In the genomic region with DNA sequence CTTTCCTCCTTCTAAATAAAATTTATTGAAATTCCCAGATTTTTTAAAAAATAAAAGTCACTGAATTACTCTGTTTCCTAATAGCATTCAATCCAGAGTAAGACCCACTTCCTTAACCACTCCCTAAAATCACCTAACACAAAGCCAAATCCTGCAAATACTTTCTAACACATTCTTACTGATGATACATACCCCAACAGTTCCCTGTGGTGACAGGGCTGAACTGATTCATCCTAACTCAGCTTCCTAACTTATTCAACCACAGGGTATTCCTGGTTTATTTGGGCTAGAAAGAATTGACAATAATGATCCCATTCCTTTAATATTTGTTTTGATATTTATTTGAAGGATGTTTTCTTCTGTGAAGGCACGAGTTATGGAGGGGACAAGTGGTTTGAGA, we compare ENCODE assay signal across 15 cellular contexts. TPM values are rescaled to one million over a fixed set of nuclear protein-coding genes. Genes with fewer than 3 reads are reported as not detected.
A peak's percentile ranks its signal among the peaks of the same experiment; 100 is the strongest.
DNase-seq lines count a peak whose midpoint lies in the region; ATAC-seq and TF ChIP-seq lines count a peak whose summit lies in the region.
"Had no signal": no experiment of that assay in that cellular context is flagged by ENCODE, and none has a peak within 500 bp of the region (broad histone marks: within the 10 kb centered on the region; RNA-seq: fewer than 3 reads in every experiment).

No MANE protein-coding gene starts in this region.

- POLR2A ChIA-PET in WTC11 (lab: Charles Lee), result no interaction called here

- no peak for ATAC-seq in WTC11
- ATAC-seq: activated CD8-positive, alpha-beta T cell treated with anti-CD3 and anti-CD28 coated beads for 36 hours; Panc1 had no signal

- peaks cover 6% of the 10 kb centered on the region for H3K9me3 ChIP-seq in parathyroid adenoma (ENCODE audit: control insufficient read depth, low read length)

- no peak overlapping the region for H3K4me3 Mint-ChIP-seq in activated T-cell treated with anti-CD3 and anti-CD28 coated beads, Interleukin-2, amount 50 U/mL, for 24 hours
- H3K4me3 Mint-ChIP-seq in WTC11, result no peak overlapping the region
- H3K4me3 Mint-ChIP-seq: activated CD8-positive, alpha-beta T cell treated with anti-CD3 and anti-CD28 coated beads for 36 hours; mesothelial cell of epicardium; T-helper 2 cell treated with Interferon-gamma antibody and Interleukin-4, amounts not matched to agents 5 μg/mL and 100 μg/mL, for 36 hours had no signal

- peaks cover 39% of the 10 kb centered on the region for H3K36me3 ChIP-seq in ACC112 (ENCODE audit: insufficient read depth, low read length)
- H3K36me3 ChIP-seq in parathyroid adenoma (ENCODE audit: control insufficient read depth, insufficient read depth, low read length), result peaks cover 11% of the 10 kb centered on the region

- H3K36me3 Mint-ChIP-seq in activated T-cell treated with anti-CD3 and anti-CD28 coated beads, Interleukin-2, amount 50 U/mL, for 24 hours (ENCODE audit: low read depth), result peaks cover 16% of the 10 kb centered on the region
- peaks cover 38% of the 10 kb centered on the region for H3K36me3 Mint-ChIP-seq in WTC11

- CTCF ChIA-PET in WTC11 (lab: Charles Lee), result no interaction called here

- TF ChIP-seq CTCF in epithelial cell of proximal tubule (conservative IDR thresholded peaks at IDR 0.05; ENCODE audit: low read depth, low read length) (no peak), parathyroid adenoma (IDR thresholded peaks at IDR 0.05) (no peak), WTC11 (IDR thresholded peaks at IDR 0.05) (no peak)

- H2AFZ ChIP-seq in ACC112 (ENCODE audit: low read length, unreplicated experiment) (peak overlapping the region; percentile 77), parathyroid adenoma (no peak overlapping the region)

- no peaks in the 10 kb centered on the region for H3K4me1 ChIP-seq in ACC112 (ENCODE audit: control insufficient read depth, insufficient read depth, low read length, unreplicated experiment)
- no peaks in the 10 kb centered on the region for H3K4me1 ChIP-seq in parathyroid adenoma

- no peak overlapping the region for H3K27ac Mint-ChIP-seq in activated T-cell treated with anti-CD3 and anti-CD28 coated beads, Interleukin-2, amount 50 U/mL, for 24 hours
- no peak overlapping the region for H3K27ac Mint-ChIP-seq in WTC11
- H3K27ac Mint-ChIP-seq: activated CD8-positive, alpha-beta T cell treated with anti-CD3 and anti-CD28 coated beads for 36 hours; dendritic cell treated with granulocyte-macrophage colony-stimulating factor and Interleukin-4, amounts not matched to agents 40 ng/mL and 50 ng/mL, for 4 days; mesothelial cell of epicardium; T-helper 2 cell treated with Interferon-gamma antibody and Interleukin-4, amounts not matched to agents 5 μg/mL and 100 μg/mL, for 36 hours had no signal

- peaks cover 31% of the 10 kb centered on the region for H3K27me3 Mint-ChIP-seq in activated T-cell treated with anti-CD3 and anti-CD28 coated beads, Interleukin-2, amount 50 U/mL, for 24 hours
- H3K27me3 Mint-ChIP-seq in WTC11 (ENCODE audit: low read depth), result peaks cover 14% of the 10 kb centered on the region

- H3K79me2 ChIP-seq in ACC112 (ENCODE audit: control insufficient read depth, insufficient read depth, low read length, unreplicated experiment), result no peaks in the 10 kb centered on the region
- H3K79me2 ChIP-seq in parathyroid adenoma, result no peaks in the 10 kb centered on the region

- H3K27ac ChIP-seq in ACC112 (ENCODE audit: low read depth, low read length) (peak overlapping the region; percentile 81), parathyroid adenoma (no peak overlapping the region)

- DNase-seq in RKO (ENCODE audit: low spot score), result peak; percentile 65
- DNase-seq in epithelial cell of proximal tubule (ENCODE audit: low read depth), result no peak
- no peak for DNase-seq in NCI-H2171 treated with DMSO at 0.1 percent for 48 hours (lab: John Stamatoyannopoulos, UW)
- no peak for DNase-seq in NCI-H2081 (lab: John Stamatoyannopoulos, UW)
- DNase-seq in activated T-cell treated with anti-CD3 and anti-CD28 coated beads, Interleukin-2, amount 50 U/mL, for 24 hours, result no peak
- DNase-seq in WTC11 (ENCODE audit: low spot score), result no peak
- DNase-seq: activated CD8-positive, alpha-beta T cell treated with anti-CD3 and anti-CD28 coated beads for 36 hours; AML-193; NCI-H2227 treated with DMSO at 0.1 percent for 48 hours had no signal

- H3K9me3 Mint-ChIP-seq in activated T-cell treated with anti-CD3 and anti-CD28 coated beads, Interleukin-2, amount 50 U/mL, for 24 hours, result peaks cover 61% of the 10 kb centered on the region
- peaks cover 91% of the 10 kb centered on the region for H3K9me3 Mint-ChIP-seq in WTC11

- peak overlapping the region; percentile 97 for H3K4me2 ChIP-seq in parathyroid adenoma (ENCODE audit: low read length)

- H3K27me3 ChIP-seq in ACC112 (ENCODE audit: insufficient read depth, low read length) (no peaks in the 10 kb centered on the region), parathyroid adenoma (ENCODE audit: control insufficient read depth, insufficient read depth, low read length) (no peaks in the 10 kb centered on the region)

- H3K9ac ChIP-seq in parathyroid adenoma, result no peak overlapping the region

- H3K4me3 ChIP-seq in ACC112 (ENCODE audit: low read depth, low read length) (peak overlapping the region; percentile 87), epithelial cell of proximal tubule (ENCODE audit: low read depth, low read length) (peak overlapping the region; percentile 64), parathyroid adenoma (ENCODE audit: low read depth, low read length) (peak overlapping the region; percentile 97)

- H3K4me1 Mint-ChIP-seq in activated T-cell treated with anti-CD3 and anti-CD28 coated beads, Interleukin-2, amount 50 U/mL, for 24 hours (ENCODE audit: low read depth), result no peaks in the 10 kb centered on the region
- no peaks in the 10 kb centered on the region for H3K4me1 Mint-ChIP-seq in WTC11
- H3K4me1 Mint-ChIP-seq: mesothelial cell of epicardium had no signal

TF ChIP-seq in WTC11, 78 proteins besides CTCF, POLR2A, EP300 and RAD21:
- TF ChIP-seq E2F1 (CRISPR knock-in tag; IDR thresholded peaks at IDR 0.05) (no peak), TCF7 (CRISPR knock-in tag; IDR thresholded peaks at IDR 0.05; ENCODE audit: low read depth) (no peak)

RNA-seq across cellular contexts. Expression of gene ZNF300, which starts 40.7 kb away (rescaled TPM):
- total RNA-seq in epithelial cell of proximal tubule, result 6.3 and 10.3 TPM in 2 replicates
- 14.3 to 17.9 TPM (median 15.8 TPM) in 3 replicates for total RNA-seq in WTC11 (2021)
